ENCODE assay signal across 15 cellular contexts in genomic region chr17:63151981-63152523, GRCh38.
DNase-seq lines count a peak whose midpoint lies in the region; ATAC-seq, FAIRE-seq and TF ChIP-seq lines count a peak whose summit lies in the region.
"Had no signal": no experiment of that assay in that cellular context is flagged by ENCODE, and none has a peak within 500 bp of the region (broad histone marks: within the 10 kb centered on the region; RNA-seq: fewer than 3 reads in every experiment).

No MANE protein-coding gene starts in this region.

- TF ChIP-seq CTCF in astrocyte (IDR thresholded peaks at IDR 0.05; ENCODE audit: insufficient read depth, low read depth, low read length), result no peak

- no peak overlapping the region for H2AFZ ChIP-seq in astrocyte (ENCODE audit: low read depth, low read length)

- H3K4me1 Mint-ChIP-seq in activated CD4-positive, alpha-beta T cell treated with anti-CD3 and anti-CD28 coated beads for 36 hours, result peaks cover 2% of the 10 kb centered on the region
- peaks cover 2% of the 10 kb centered on the region for H3K4me1 Mint-ChIP-seq in activated CD4-positive, alpha-beta T cell treated with anti-CD3 and anti-CD28 coated beads, Interleukin-2, amount 10 ng/mL, durations not matched to agents 24 days and 14 days
- peaks cover 34% of the 10 kb centered on the region for H3K4me1 Mint-ChIP-seq in astrocyte (ENCODE audit: low read depth, unreplicated experiment)

- intact Hi-C loops in activated CD4-positive, alpha-beta T cell treated with anti-CD3 and anti-CD28 coated beads for 36 hours (cut with DNase I, micrococcal nuclease), result no loop called here
- intact Hi-C loops in activated CD4-positive, alpha-beta T cell treated with anti-CD3 and anti-CD28 coated beads, Interleukin-2, amount 10 ng/mL, durations not matched to agents 24 days and 14 days (cut with micrococcal nuclease), result no loop called here

- no peaks in the 10 kb centered on the region for H3K27me3 Mint-ChIP-seq in activated CD4-positive, alpha-beta T cell treated with anti-CD3 and anti-CD28 coated beads for 36 hours
- peaks cover 4% of the 10 kb centered on the region for H3K27me3 Mint-ChIP-seq in activated CD4-positive, alpha-beta T cell treated with anti-CD3 and anti-CD28 coated beads, Interleukin-2, amount 10 ng/mL, durations not matched to agents 24 days and 14 days
- H3K27me3 Mint-ChIP-seq in astrocyte (ENCODE audit: low read depth, unreplicated experiment), result no peaks in the 10 kb centered on the region

- H3K36me3 Mint-ChIP-seq in activated CD4-positive, alpha-beta T cell treated with anti-CD3 and anti-CD28 coated beads for 36 hours (ENCODE audit: low read depth), result no peaks in the 10 kb centered on the region
- no peaks in the 10 kb centered on the region for H3K36me3 Mint-ChIP-seq in activated CD4-positive, alpha-beta T cell treated with anti-CD3 and anti-CD28 coated beads, Interleukin-2, amount 10 ng/mL, durations not matched to agents 24 days and 14 days (ENCODE audit: low read depth)
- no peaks in the 10 kb centered on the region for H3K36me3 Mint-ChIP-seq in astrocyte (ENCODE audit: low read depth, unreplicated experiment)

- DNase-seq in activated CD4-positive, alpha-beta T cell treated with anti-CD3 and anti-CD28 coated beads for 36 hours, result no peak
- DNase-seq in activated CD4-positive, alpha-beta T cell treated with anti-CD3 and anti-CD28 coated beads, Interleukin-2, amount 10 ng/mL, durations not matched to agents 24 days and 14 days, result no peak
- DNase-seq in astrocyte (ENCODE audit: low read depth) (peak; percentile 62), NCI-H2107 (lab: John Stamatoyannopoulos, UW) (no peak), dermis blood vessel endothelial cell (no peak)
- no peak for DNase-seq in activated naive CD4-positive, alpha-beta T cell (lab: John Stamatoyannopoulos, UW)
- DNase-seq: brain microvascular endothelial cell; foreskin keratinocyte; NK-92 treated with Interleukin-12 subunit alpha and Interleukin-12 subunit beta, amount 100 ng/mL, for 24 hours; sigmoid colon; T1000 had no signal

- H3K4me3 Mint-ChIP-seq in activated CD4-positive, alpha-beta T cell treated with anti-CD3 and anti-CD28 coated beads for 36 hours, result no peak overlapping the region
- no peak overlapping the region for H3K4me3 Mint-ChIP-seq in activated CD4-positive, alpha-beta T cell treated with anti-CD3 and anti-CD28 coated beads, Interleukin-2, amount 10 ng/mL, durations not matched to agents 24 days and 14 days
- no peak overlapping the region for H3K4me3 Mint-ChIP-seq in astrocyte (ENCODE audit: unreplicated experiment)

- no peaks in the 10 kb centered on the region for H3K9me3 ChIP-seq in astrocyte (ENCODE audit: insufficient read depth, low read depth, low read length)
- H3K9me3 ChIP-seq: sigmoid colon, vagina had no signal

- H3K9me3 Mint-ChIP-seq in activated CD4-positive, alpha-beta T cell treated with anti-CD3 and anti-CD28 coated beads for 36 hours (ENCODE audit: low read depth), result no peaks in the 10 kb centered on the region
- no peaks in the 10 kb centered on the region for H3K9me3 Mint-ChIP-seq in activated CD4-positive, alpha-beta T cell treated with anti-CD3 and anti-CD28 coated beads, Interleukin-2, amount 10 ng/mL, durations not matched to agents 24 days and 14 days
- no peaks in the 10 kb centered on the region for H3K9me3 Mint-ChIP-seq in astrocyte (ENCODE audit: unreplicated experiment)

- POLR2A ChIA-PET in activated CD4-positive, alpha-beta T cell treated with anti-CD3 and anti-CD28 coated beads for 36 hours (lab: Charles Lee), result no interaction called here

- peaks cover 12% of the 10 kb centered on the region for H4K20me1 ChIP-seq in astrocyte (ENCODE audit: insufficient read depth, low read length)

- ATAC-seq in activated CD4-positive, alpha-beta T cell treated with anti-CD3 and anti-CD28 coated beads for 36 hours, result peak; percentile 33
- ATAC-seq: foreskin keratinocyte had no signal

- H3K36me3 ChIP-seq in astrocyte (ENCODE audit: insufficient read depth, low read length), result no peaks in the 10 kb centered on the region
- H3K36me3 ChIP-seq: brain microvascular endothelial cell, sigmoid colon, vagina had no signal

- H3K4me3 ChIP-seq in astrocyte (ENCODE audit: insufficient read depth, low read depth, low read length), result no peak overlapping the region
- H3K4me3 ChIP-seq: sigmoid colon had no signal

- FAIRE-seq in astrocyte (lab: Jason Lieb, UNC), result peak; percentile 32
- FAIRE-seq in islet of Langerhans (lab: Jason Lieb, UNC), result peak; percentile 90
- FAIRE-seq: H1 had no signal

- H3K27me3 ChIP-seq in astrocyte (ENCODE audit: insufficient read depth, low read length), result no peaks in the 10 kb centered on the region
- H3K27me3 ChIP-seq: brain microvascular endothelial cell, foreskin keratinocyte, sigmoid colon, vagina had no signal

- CTCF ChIA-PET in activated CD4-positive, alpha-beta T cell treated with anti-CD3 and anti-CD28 coated beads for 36 hours (lab: Charles Lee), result interaction anchor here (0.5 kb wide), 1 partner anchor 1165 kb away, joined by 3 read pairs; no protein-coding TSS in a partner anchor

- no peak overlapping the region for H3K27ac Mint-ChIP-seq in activated CD4-positive, alpha-beta T cell treated with anti-CD3 and anti-CD28 coated beads for 36 hours
- no peak overlapping the region for H3K27ac Mint-ChIP-seq in activated CD4-positive, alpha-beta T cell treated with anti-CD3 and anti-CD28 coated beads, Interleukin-2, amount 10 ng/mL, durations not matched to agents 24 days and 14 days
- H3K27ac Mint-ChIP-seq in astrocyte (ENCODE audit: unreplicated experiment), result peak overlapping the region; percentile 76

- peaks cover 31% of the 10 kb centered on the region for H3K79me2 ChIP-seq in astrocyte (ENCODE audit: insufficient read depth, low read length)

- peak overlapping the region; percentile 34 for H3K9ac ChIP-seq in astrocyte (ENCODE audit: low read length)

- H3K27ac ChIP-seq in astrocyte (ENCODE audit: low read depth, low read length) (peak overlapping the region; percentile 23), temporal lobe (ENCODE audit: low read depth, low read length) (peak overlapping the region; percentile 73)
- H3K27ac ChIP-seq: brain microvascular endothelial cell, foreskin keratinocyte, sigmoid colon, vagina had no signal

- H3K4me1 ChIP-seq in astrocyte (ENCODE audit: insufficient read depth, low read length), result peaks cover 11% of the 10 kb centered on the region
- H3K4me1 ChIP-seq: foreskin keratinocyte, vagina had no signal

- H3K4me2 ChIP-seq in astrocyte (ENCODE audit: low read length), result peak overlapping the region; percentile 55
